Comparison of ENCODE assay signal across 18 cellular contexts in genomic region chr22:32527756-32528155, GRCh38.
"Had no signal": no experiment of that assay in that cellular context is flagged by ENCODE, and none has a peak within 500 bp of the region (broad histone marks: within the 10 kb centered on the region; RNA-seq: fewer than 3 reads in every experiment).

No MANE protein-coding gene starts in this region.

- H3K27me3 ChIP-seq: body of pancreas, colonic mucosa, left lung, ovary, right lobe of liver, transverse colon had no signal

- H3K36me3 ChIP-seq: colonic mucosa, left lung, ovary, right lobe of liver, transverse colon had no signal

- H3K27ac ChIP-seq: body of pancreas, colonic mucosa, left lung, ovary, right lobe of liver had no signal

- H3K27me3 Mint-ChIP-seq: activated naive CD8-positive, alpha-beta T cell treated with anti-CD3 and anti-CD28 coated beads, Interleukin-2, amount 10 ng/mL, durations not matched to agents 7 days and 5 days had no signal

- H3K4me3 ChIP-seq: body of pancreas, colonic mucosa, left lung, ovary, right lobe of liver, smooth muscle cell, transverse colon had no signal

- H3K36me3 Mint-ChIP-seq: activated naive CD8-positive, alpha-beta T cell treated with anti-CD3 and anti-CD28 coated beads, Interleukin-2, amount 10 ng/mL, durations not matched to agents 7 days and 5 days had no signal

- H3K9me3 ChIP-seq: body of pancreas, colonic mucosa, left lung, ovary, right lobe of liver, transverse colon had no signal

- ATAC-seq: activated T-helper 17 cell treated with anti-CD3 and anti-CD28 coated beads, Interleukin-2, amount 50 U/mL, for 72 hours; body of pancreas; left lung; right lobe of liver had no signal

- DNase-seq: activated CD4-positive, alpha-beta memory T cell treated with anti-CD3 and anti-CD28 coated beads, Interleukin-2, amount 10 ng/mL, durations not matched to agents 7 days and 5 days; activated CD4-positive, alpha-beta T cell treated with anti-CD3 and anti-CD28 coated beads for 48 hours; activated CD4-positive, CD25-positive, alpha-beta regulatory T cell; activated naive CD4-positive, alpha-beta T cell treated with Interleukin-2 at 50 U/mL for 16 hours; activated naive CD8-positive, alpha-beta T cell treated with anti-CD3 and anti-CD28 coated beads, Interleukin-2, amount 10 ng/mL, durations not matched to agents 7 days and 5 days; activated T-cell treated with anti-CD3 and anti-CD28 coated beads, Interleukin-2, amount 50 U/mL, for 1 hour; body of pancreas; central memory CD4-positive, alpha-beta T cell; colonic mucosa; kidney; left lung; right lobe of liver; stimulated activated naive CD4-positive, alpha-beta T cell treated with Interleukin-2 at 50 U/mL for 16 hours; transverse colon had no signal

- H3K27ac Mint-ChIP-seq: activated CD4-positive, alpha-beta memory T cell treated with anti-CD3 and anti-CD28 coated beads, Interleukin-2, amount 10 ng/mL, durations not matched to agents 7 days and 5 days; activated naive CD8-positive, alpha-beta T cell treated with anti-CD3 and anti-CD28 coated beads, Interleukin-2, amount 10 ng/mL, durations not matched to agents 7 days and 5 days; activated T-helper 17 cell treated with anti-CD3 and anti-CD28 coated beads, Interleukin-2, amount 50 U/mL, for 72 hours; T-helper 2 cell treated with Interferon-gamma antibody and Interleukin-4, amounts not matched to agents 5 μg/mL and 100 μg/mL, for 36 hours had no signal

- H3K4me1 Mint-ChIP-seq: activated CD4-positive, alpha-beta memory T cell treated with anti-CD3 and anti-CD28 coated beads, Interleukin-2, amount 10 ng/mL, durations not matched to agents 7 days and 5 days; activated naive CD8-positive, alpha-beta T cell treated with anti-CD3 and anti-CD28 coated beads, Interleukin-2, amount 10 ng/mL, durations not matched to agents 7 days and 5 days; activated T-helper 17 cell treated with anti-CD3 and anti-CD28 coated beads, Interleukin-2, amount 50 U/mL, for 72 hours had no signal

- H3K9me3 Mint-ChIP-seq: activated CD4-positive, alpha-beta memory T cell treated with anti-CD3 and anti-CD28 coated beads, Interleukin-2, amount 10 ng/mL, durations not matched to agents 7 days and 5 days; activated naive CD8-positive, alpha-beta T cell treated with anti-CD3 and anti-CD28 coated beads, Interleukin-2, amount 10 ng/mL, durations not matched to agents 7 days and 5 days; activated T-helper 17 cell treated with anti-CD3 and anti-CD28 coated beads, Interleukin-2, amount 50 U/mL, for 72 hours; T-helper 2 cell treated with Interferon-gamma antibody and Interleukin-4, amounts not matched to agents 5 μg/mL and 100 μg/mL, for 36 hours had no signal

- H3K4me3 Mint-ChIP-seq: activated CD4-positive, alpha-beta memory T cell treated with anti-CD3 and anti-CD28 coated beads, Interleukin-2, amount 10 ng/mL, durations not matched to agents 7 days and 5 days; activated naive CD8-positive, alpha-beta T cell treated with anti-CD3 and anti-CD28 coated beads, Interleukin-2, amount 10 ng/mL, durations not matched to agents 7 days and 5 days; activated T-helper 17 cell treated with anti-CD3 and anti-CD28 coated beads, Interleukin-2, amount 50 U/mL, for 72 hours; T-helper 2 cell treated with Interferon-gamma antibody and Interleukin-4, amounts not matched to agents 5 μg/mL and 100 μg/mL, for 36 hours had no signal
